ENCODE assay signal across 2 cellular contexts in genomic region chr12:48970702-48971334, GRCh38.
TF ChIP-seq lines count a peak whose summit lies in the region.

No MANE protein-coding gene starts in this region.

TF ChIP-seq in HEK293, 187 proteins besides CTCF, POLR2A, EP300 and RAD21:
- peak; percentile 61 for TF ChIP-seq ZNF398 (tag by site-specific recombination; IDR thresholded peaks at IDR 0.05)
- no peak for TF ChIP-seq ZNF449 (tag by site-specific recombination; IDR thresholded peaks at IDR 0.05)
- no peak for TF ChIP-seq ZNF776 (tag by site-specific recombination; IDR thresholded peaks at IDR 0.05; ENCODE audit: borderline replicate concordance)
- TF ChIP-seq ZNF112 (tag by site-specific recombination; IDR thresholded peaks at IDR 0.05): no peak
- TF ChIP-seq ZNF404 (tag by site-specific recombination; IDR thresholded peaks at IDR 0.05): no peak
- TF ChIP-seq SALL2 (tag by site-specific recombination; IDR thresholded peaks at IDR 0.05; ENCODE audit: borderline replicate concordance): no peak
- TF ChIP-seq BCL11A (tag by site-specific recombination; IDR thresholded peaks at IDR 0.05; ENCODE audit: low read depth): no peak
- TF ChIP-seq ZNF274 (IDR thresholded peaks at IDR 0.05; ENCODE audit: low read length): no peak
- no peak for TF ChIP-seq ZNF274 (tag by site-specific recombination; IDR thresholded peaks at IDR 0.05; ENCODE audit: borderline replicate concordance)
- peak; percentile 84 for TF ChIP-seq ZBTB48 (tag by site-specific recombination; IDR thresholded peaks at IDR 0.05)
- no peak for TF ChIP-seq OVOL3 (tag by site-specific recombination; IDR thresholded peaks at IDR 0.05)
- peak; percentile 43; the same call in 1 of the 2 replicates for TF ChIP-seq PRDM1 (tag by site-specific recombination; IDR thresholded peaks at IDR 0.05)

TF ChIP-seq in GM12878, 131 proteins besides CTCF, POLR2A, EP300 and RAD21:
- TF ChIP-seq BMI1 (IDR thresholded peaks at IDR 0.05; ENCODE audit: borderline replicate concordance): no peak
- TF ChIP-seq CEBPB (IDR thresholded peaks at IDR 0.05; ENCODE audit: borderline replicate concordance in 1 of 2, low read depth in 2 of 2, low read length in 2 of 2): no peak
- TF ChIP-seq ZNF622 (IDR thresholded peaks at IDR 0.05): no peak
- TF ChIP-seq ZNF274 (IDR thresholded peaks at IDR 0.05; ENCODE audit: insufficient read depth, insufficient read length): no peak
- no peak for TF ChIP-seq BRCA1 (IDR thresholded peaks at IDR 0.05; ENCODE audit: low read depth, low read length)
- no peak for TF ChIP-seq EZH2 (IDR thresholded peaks at IDR 0.05; ENCODE audit: borderline replicate concordance, control insufficient read depth, low read depth, low read length)
- TF ChIP-seq JUND (IDR thresholded peaks at IDR 0.05; ENCODE audit: low read depth, low read length): no peak
- TF ChIP-seq TCF3 (IDR thresholded peaks at IDR 0.05; ENCODE audit: borderline replicate concordance, insufficient read depth, low read depth, low read length): no peak
- TF ChIP-seq POLR2AphosphoS5 (IDR thresholded peaks at IDR 0.05; ENCODE audit: low read length): no peak
- TF ChIP-seq ZNF24 (IDR thresholded peaks at IDR 0.05): no peak
- no peak for TF ChIP-seq KAT2A (conservative IDR thresholded peaks at IDR 0.05; ENCODE audit: control insufficient read depth, low read depth, low read length)
- TF ChIP-seq E2F8 (IDR thresholded peaks at IDR 0.05; ENCODE audit: low read depth, partially characterized antibody): no peak
- no peak for TF ChIP-seq ZBED1 (IDR thresholded peaks at IDR 0.05; ENCODE audit: borderline replicate concordance)
- TF ChIP-seq POLR2AphosphoS2 (IDR thresholded peaks at IDR 0.05; ENCODE audit: low read depth, low read length): no peak
- TF ChIP-seq SMAD5 (IDR thresholded peaks at IDR 0.05; ENCODE audit: low read depth): no peak
- TF ChIP-seq WRNIP1 (IDR thresholded peaks at IDR 0.05; ENCODE audit: borderline replicate concordance, low read depth, low read length): no peak
- no peak for TF ChIP-seq CHD2 (IDR thresholded peaks at IDR 0.05; ENCODE audit: borderline replicate concordance, low read depth, low read length)
- TF ChIP-seq GABPA (IDR thresholded peaks at IDR 0.05; ENCODE audit: low read depth): no peak
